ENCODE assay signal across 1 cellular context in the genomic region with DNA sequence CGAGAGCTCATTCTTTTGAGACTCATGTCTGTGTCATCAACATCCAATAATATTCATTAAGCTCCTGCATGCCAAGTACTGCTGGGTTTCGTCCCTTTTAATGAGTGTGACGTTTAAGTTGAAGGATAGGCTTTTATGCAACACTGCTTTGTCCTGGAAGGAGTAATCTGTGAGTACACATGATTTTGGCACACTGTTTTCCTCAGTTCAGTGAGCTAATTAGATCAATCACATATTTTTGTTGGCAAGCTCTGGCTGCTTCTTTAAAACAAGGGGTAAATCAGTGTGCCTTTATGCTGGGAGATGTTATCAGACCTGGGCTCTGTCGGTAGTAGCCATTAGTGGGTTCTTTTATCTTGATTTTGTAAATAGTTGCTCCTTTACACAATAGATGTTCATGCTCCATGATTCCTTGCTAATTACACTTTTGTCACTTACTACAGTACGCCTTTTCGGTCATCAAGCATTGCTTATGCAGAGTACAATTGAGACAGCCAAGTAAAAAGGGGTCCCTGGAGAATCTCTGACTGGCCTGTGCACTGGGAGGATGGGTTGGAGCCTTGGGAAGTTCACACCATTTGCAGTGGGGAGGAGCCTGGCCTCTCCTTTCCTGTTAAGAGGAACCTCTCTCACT.
A peak's percentile ranks its signal among the peaks of the same experiment; 100 is the strongest.
TF ChIP-seq lines count a peak whose summit lies in the region.

No MANE protein-coding gene starts in this region.

TF ChIP-seq in HEK293, 187 proteins besides CTCF, POLR2A, EP300 and RAD21 (continued from another document and continues in another):
- no peak for TF ChIP-seq ZNF530 (tag by site-specific recombination; IDR thresholded peaks at IDR 0.05; ENCODE audit: low read depth)
- TF ChIP-seq, protein P1, sequence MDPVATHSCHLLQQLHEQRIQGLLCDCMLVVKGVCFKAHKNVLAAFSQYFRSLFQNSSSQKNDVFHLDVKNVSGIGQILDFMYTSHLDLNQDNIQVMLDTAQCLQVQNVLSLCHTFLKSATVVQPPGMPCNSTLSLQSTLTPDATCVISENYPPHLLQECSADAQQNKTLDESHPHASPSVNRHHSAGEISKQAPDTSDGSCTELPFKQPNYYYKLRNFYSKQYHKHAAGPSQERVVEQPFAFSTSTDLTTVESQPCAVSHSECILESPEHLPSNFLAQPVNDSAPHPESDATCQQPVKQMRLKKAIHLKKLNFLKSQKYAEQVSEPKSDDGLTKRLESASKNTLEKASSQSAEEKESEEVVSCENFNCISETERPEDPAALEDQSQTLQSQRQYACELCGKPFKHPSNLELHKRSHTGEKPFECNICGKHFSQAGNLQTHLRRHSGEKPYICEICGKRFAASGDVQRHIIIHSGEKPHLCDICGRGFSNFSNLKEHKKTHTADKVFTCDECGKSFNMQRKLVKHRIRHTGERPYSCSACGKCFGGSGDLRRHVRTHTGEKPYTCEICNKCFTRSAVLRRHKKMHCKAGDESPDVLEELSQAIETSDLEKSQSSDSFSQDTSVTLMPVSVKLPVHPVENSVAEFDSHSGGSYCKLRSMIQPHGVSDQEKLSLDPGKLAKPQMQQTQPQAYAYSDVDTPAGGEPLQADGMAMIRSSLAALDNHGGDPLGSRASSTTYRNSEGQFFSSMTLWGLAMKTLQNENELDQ (tag by site-specific recombination; IDR thresholded peaks at IDR 0.05; ENCODE audit: low read depth), result no peak
- no peak for TF ChIP-seq ZNF707 (tag by site-specific recombination; IDR thresholded peaks at IDR 0.05)
- TF ChIP-seq SCRT1 (tag by site-specific recombination; IDR thresholded peaks at IDR 0.05; ENCODE audit: borderline replicate concordance), result no peak; the same call in 1 of the 2 replicates
- no peak for TF ChIP-seq SETDB1 (IDR thresholded peaks at IDR 0.05; ENCODE audit: insufficient read length, low read length)
- TF ChIP-seq RBAK (tag by site-specific recombination; IDR thresholded peaks at IDR 0.05), result no peak
- TF ChIP-seq, protein P2, sequence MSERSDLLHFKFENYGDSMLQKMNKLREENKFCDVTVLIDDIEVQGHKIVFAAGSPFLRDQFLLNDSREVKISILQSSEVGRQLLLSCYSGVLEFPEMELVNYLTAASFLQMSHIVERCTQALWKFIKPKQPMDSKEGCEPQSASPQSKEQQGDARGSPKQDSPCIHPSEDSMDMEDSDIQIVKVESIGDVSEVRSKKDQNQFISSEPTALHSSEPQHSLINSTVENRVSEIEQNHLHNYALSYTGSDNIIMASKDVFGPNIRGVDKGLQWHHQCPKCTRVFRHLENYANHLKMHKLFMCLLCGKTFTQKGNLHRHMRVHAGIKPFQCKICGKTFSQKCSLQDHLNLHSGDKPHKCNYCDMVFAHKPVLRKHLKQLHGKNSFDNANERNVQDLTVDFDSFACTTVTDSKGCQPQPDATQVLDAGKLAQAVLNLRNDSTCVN (tag by site-specific recombination; optimal IDR thresholded peaks at IDR 0.05), result no peak
- TF ChIP-seq PRDM1 (tag by site-specific recombination; IDR thresholded peaks at IDR 0.05), result no peak
- TF ChIP-seq ZNF214 (tag by site-specific recombination; IDR thresholded peaks at IDR 0.05; ENCODE audit: borderline replicate concordance), result no peak
- TF ChIP-seq ZNF701 (tag by site-specific recombination; IDR thresholded peaks at IDR 0.05), result no peak
- no peak for TF ChIP-seq ZNF221 (tag by site-specific recombination; IDR thresholded peaks at IDR 0.05; ENCODE audit: borderline replicate concordance)
- no peak for TF ChIP-seq ZNF19 (tag by site-specific recombination; IDR thresholded peaks at IDR 0.05; ENCODE audit: low read depth)
- TF ChIP-seq KLF7 (tag by site-specific recombination; IDR thresholded peaks at IDR 0.05; ENCODE audit: borderline replicate concordance), result no peak
- TF ChIP-seq, protein P3, sequence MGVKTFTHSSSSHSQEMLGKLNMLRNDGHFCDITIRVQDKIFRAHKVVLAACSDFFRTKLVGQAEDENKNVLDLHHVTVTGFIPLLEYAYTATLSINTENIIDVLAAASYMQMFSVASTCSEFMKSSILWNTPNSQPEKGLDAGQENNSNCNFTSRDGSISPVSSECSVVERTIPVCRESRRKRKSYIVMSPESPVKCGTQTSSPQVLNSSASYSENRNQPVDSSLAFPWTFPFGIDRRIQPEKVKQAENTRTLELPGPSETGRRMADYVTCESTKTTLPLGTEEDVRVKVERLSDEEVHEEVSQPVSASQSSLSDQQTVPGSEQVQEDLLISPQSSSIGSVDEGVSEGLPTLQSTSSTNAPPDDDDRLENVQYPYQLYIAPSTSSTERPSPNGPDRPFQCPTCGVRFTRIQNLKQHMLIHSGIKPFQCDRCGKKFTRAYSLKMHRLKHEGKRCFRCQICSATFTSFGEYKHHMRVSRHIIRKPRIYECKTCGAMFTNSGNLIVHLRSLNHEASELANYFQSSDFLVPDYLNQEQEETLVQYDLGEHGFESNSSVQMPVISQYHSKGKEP (tag by site-specific recombination; IDR thresholded peaks at IDR 0.05), result peak; percentile 53; the same call in 1 of the 2 replicates
- peak; percentile 50; the same call in 1 of the 2 replicates for TF ChIP-seq GLI2 (tag by site-specific recombination; IDR thresholded peaks at IDR 0.05; ENCODE audit: borderline replicate concordance, low read depth)
- TF ChIP-seq ZNF155 (tag by site-specific recombination; IDR thresholded peaks at IDR 0.05), result no peak
- TF ChIP-seq, protein P4, sequence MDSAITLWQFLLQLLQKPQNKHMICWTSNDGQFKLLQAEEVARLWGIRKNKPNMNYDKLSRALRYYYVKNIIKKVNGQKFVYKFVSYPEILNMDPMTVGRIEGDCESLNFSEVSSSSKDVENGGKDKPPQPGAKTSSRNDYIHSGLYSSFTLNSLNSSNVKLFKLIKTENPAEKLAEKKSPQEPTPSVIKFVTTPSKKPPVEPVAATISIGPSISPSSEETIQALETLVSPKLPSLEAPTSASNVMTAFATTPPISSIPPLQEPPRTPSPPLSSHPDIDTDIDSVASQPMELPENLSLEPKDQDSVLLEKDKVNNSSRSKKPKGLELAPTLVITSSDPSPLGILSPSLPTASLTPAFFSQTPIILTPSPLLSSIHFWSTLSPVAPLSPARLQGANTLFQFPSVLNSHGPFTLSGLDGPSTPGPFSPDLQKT (IDR thresholded peaks at IDR 0.05; ENCODE audit: borderline replicate concordance, low read depth, low read length), result no peak
- TF ChIP-seq ZNF558 (tag by site-specific recombination; IDR thresholded peaks at IDR 0.05), result 0 out of 2 replicates have a peak, but pooled peaks have one; percentile 20
- TF ChIP-seq, protein P5, sequence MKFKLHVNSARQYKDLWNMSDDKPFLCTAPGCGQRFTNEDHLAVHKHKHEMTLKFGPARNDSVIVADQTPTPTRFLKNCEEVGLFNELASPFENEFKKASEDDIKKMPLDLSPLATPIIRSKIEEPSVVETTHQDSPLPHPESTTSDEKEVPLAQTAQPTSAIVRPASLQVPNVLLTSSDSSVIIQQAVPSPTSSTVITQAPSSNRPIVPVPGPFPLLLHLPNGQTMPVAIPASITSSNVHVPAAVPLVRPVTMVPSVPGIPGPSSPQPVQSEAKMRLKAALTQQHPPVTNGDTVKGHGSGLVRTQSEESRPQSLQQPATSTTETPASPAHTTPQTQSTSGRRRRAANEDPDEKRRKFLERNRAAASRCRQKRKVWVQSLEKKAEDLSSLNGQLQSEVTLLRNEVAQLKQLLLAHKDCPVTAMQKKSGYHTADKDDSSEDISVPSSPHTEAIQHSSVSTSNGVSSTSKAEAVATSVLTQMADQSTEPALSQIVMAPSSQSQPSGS (tag by site-specific recombination; IDR thresholded peaks at IDR 0.05; ENCODE audit: low read depth), result no peak
- no peak for TF ChIP-seq ZNF274 (IDR thresholded peaks at IDR 0.05; ENCODE audit: low read length)
- TF ChIP-seq ZNF274 (tag by site-specific recombination; IDR thresholded peaks at IDR 0.05; ENCODE audit: borderline replicate concordance), result no peak
- TF ChIP-seq ZNF660 (tag by site-specific recombination; IDR thresholded peaks at IDR 0.05), result no peak
- TF ChIP-seq ZNF335 (tag by site-specific recombination; conservative IDR thresholded peaks at IDR 0.05), result no peak
- no peak for TF ChIP-seq ZNF404 (tag by site-specific recombination; IDR thresholded peaks at IDR 0.05)
- TF ChIP-seq FEZF1 (tag by site-specific recombination; IDR thresholded peaks at IDR 0.05), result peak; percentile 96
- TF ChIP-seq ZIC2 (tag by site-specific recombination; IDR thresholded peaks at IDR 0.05), result no peak
- TF ChIP-seq ZNF837 (tag by site-specific recombination; IDR thresholded peaks at IDR 0.05), result no peak
- TF ChIP-seq YY1 (tag by site-specific recombination; IDR thresholded peaks at IDR 0.05), result no peak
- TF ChIP-seq HOXD13 (CRISPR knock-in tag; IDR thresholded peaks at IDR 0.05; ENCODE audit: borderline replicate concordance), result no peak
- TF ChIP-seq, protein P6, sequence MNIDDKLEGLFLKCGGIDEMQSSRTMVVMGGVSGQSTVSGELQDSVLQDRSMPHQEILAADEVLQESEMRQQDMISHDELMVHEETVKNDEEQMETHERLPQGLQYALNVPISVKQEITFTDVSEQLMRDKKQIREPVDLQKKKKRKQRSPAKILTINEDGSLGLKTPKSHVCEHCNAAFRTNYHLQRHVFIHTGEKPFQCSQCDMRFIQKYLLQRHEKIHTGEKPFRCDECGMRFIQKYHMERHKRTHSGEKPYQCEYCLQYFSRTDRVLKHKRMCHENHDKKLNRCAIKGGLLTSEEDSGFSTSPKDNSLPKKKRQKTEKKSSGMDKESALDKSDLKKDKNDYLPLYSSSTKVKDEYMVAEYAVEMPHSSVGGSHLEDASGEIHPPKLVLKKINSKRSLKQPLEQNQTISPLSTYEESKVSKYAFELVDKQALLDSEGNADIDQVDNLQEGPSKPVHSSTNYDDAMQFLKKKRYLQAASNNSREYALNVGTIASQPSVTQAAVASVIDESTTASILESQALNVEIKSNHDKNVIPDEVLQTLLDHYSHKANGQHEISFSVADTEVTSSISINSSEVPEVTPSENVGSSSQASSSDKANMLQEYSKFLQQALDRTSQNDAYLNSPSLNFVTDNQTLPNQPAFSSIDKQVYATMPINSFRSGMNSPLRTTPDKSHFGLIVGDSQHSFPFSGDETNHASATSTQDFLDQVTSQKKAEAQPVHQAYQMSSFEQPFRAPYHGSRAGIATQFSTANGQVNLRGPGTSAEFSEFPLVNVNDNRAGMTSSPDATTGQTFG (tag by site-specific recombination; IDR thresholded peaks at IDR 0.05; ENCODE audit: borderline replicate concordance), result no peak
- peak; percentile 66; the same call in 1 of the 2 replicates for TF ChIP-seq ZNF184 (tag by site-specific recombination; IDR thresholded peaks at IDR 0.05)
- no peak for TF ChIP-seq ZNF658 (tag by site-specific recombination; IDR thresholded peaks at IDR 0.05)
- no peak for TF ChIP-seq KLF1 (tag by site-specific recombination; IDR thresholded peaks at IDR 0.05)
- TF ChIP-seq ZNF433 (tag by site-specific recombination; IDR thresholded peaks at IDR 0.05; ENCODE audit: low read depth), result no peak
- TF ChIP-seq HOXA7 (CRISPR knock-in tag; IDR thresholded peaks at IDR 0.05; ENCODE audit: borderline replicate concordance), result no peak
- TF ChIP-seq ZNF621 (tag by site-specific recombination; IDR thresholded peaks at IDR 0.05), result no peak
- peak; percentile 42; the same call in 1 of the 2 replicates for TF ChIP-seq ZNF146 (tag by site-specific recombination; IDR thresholded peaks at IDR 0.05)
- no peak for TF ChIP-seq ZNF544 (tag by site-specific recombination; IDR thresholded peaks at IDR 0.05)
- no peak for TF ChIP-seq ZNF112 (tag by site-specific recombination; IDR thresholded peaks at IDR 0.05)
- TF ChIP-seq ZNF140 (tag by site-specific recombination; IDR thresholded peaks at IDR 0.05), result no peak
- TF ChIP-seq KLF9 (tag by site-specific recombination; IDR thresholded peaks at IDR 0.05; ENCODE audit: low read depth), result no peak
- peak; percentile 15; the same call in 1 of the 2 replicates for TF ChIP-seq GLIS1 (tag by site-specific recombination; IDR thresholded peaks at IDR 0.05)
- TF ChIP-seq, protein P7, sequence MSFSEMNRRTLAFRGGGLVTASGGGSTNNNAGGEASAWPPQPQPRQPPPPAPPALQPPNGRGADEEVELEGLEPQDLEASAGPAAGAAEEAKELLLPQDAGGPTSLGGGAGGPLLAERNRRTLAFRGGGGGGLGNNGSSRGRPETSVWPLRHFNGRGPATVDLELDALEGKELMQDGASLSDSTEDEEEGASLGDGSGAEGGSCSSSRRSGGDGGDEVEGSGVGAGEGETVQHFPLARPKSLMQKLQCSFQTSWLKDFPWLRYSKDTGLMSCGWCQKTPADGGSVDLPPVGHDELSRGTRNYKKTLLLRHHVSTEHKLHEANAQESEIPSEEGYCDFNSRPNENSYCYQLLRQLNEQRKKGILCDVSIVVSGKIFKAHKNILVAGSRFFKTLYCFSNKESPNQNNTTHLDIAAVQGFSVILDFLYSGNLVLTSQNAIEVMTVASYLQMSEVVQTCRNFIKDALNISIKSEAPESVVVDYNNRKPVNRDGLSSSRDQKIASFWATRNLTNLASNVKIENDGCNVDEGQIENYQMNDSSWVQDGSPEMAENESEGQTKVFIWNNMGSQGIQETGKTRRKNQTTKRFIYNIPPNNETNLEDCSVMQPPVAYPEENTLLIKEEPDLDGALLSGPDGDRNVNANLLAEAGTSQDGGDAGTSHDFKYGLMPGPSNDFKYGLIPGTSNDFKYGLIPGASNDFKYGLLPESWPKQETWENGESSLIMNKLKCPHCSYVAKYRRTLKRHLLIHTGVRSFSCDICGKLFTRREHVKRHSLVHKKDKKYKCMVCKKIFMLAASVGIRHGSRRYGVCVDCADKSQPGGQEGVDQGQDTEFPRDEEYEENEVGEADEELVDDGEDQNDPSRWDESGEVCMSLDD (tag by site-specific recombination; IDR thresholded peaks at IDR 0.05), result no peak
- TF ChIP-seq ZBTB8A (tag by site-specific recombination; IDR thresholded peaks at IDR 0.05), result 0 out of 2 replicates have a peak, but pooled peaks have one; percentile 16
- TF ChIP-seq ZNF561 (tag by site-specific recombination; IDR thresholded peaks at IDR 0.05; ENCODE audit: borderline replicate concordance), result no peak
- TF ChIP-seq OVOL3 (tag by site-specific recombination; IDR thresholded peaks at IDR 0.05), result no peak
- TF ChIP-seq, protein P8, sequence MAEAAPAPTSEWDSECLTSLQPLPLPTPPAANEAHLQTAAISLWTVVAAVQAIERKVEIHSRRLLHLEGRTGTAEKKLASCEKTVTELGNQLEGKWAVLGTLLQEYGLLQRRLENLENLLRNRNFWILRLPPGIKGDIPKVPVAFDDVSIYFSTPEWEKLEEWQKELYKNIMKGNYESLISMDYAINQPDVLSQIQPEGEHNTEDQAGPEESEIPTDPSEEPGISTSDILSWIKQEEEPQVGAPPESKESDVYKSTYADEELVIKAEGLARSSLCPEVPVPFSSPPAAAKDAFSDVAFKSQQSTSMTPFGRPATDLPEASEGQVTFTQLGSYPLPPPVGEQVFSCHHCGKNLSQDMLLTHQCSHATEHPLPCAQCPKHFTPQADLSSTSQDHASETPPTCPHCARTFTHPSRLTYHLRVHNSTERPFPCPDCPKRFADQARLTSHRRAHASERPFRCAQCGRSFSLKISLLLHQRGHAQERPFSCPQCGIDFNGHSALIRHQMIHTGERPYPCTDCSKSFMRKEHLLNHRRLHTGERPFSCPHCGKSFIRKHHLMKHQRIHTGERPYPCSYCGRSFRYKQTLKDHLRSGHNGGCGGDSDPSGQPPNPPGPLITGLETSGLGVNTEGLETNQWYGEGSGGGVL (tag by site-specific recombination; IDR thresholded peaks at IDR 0.05), result no peak
- TF ChIP-seq ZNF830 (tag by site-specific recombination; IDR thresholded peaks at IDR 0.05; ENCODE audit: low read depth), result no peak
- TF ChIP-seq TRIM28 (IDR thresholded peaks at IDR 0.05; ENCODE audit: borderline replicate concordance, low read length), result no peak
- TF ChIP-seq ZNF423 (tag by site-specific recombination; IDR thresholded peaks at IDR 0.05), result no peak
- no peak for TF ChIP-seq ZNF426 (tag by site-specific recombination; IDR thresholded peaks at IDR 0.05)
- no peak for TF ChIP-seq ZNF2 (tag by site-specific recombination; IDR thresholded peaks at IDR 0.05)
- TF ChIP-seq MEIS1 (CRISPR knock-in tag; IDR thresholded peaks at IDR 0.05; ENCODE audit: borderline replicate concordance), result no peak
- TF ChIP-seq GLI4 (tag by site-specific recombination; IDR thresholded peaks at IDR 0.05), result no peak
- no peak for TF ChIP-seq ZNF114 (tag by site-specific recombination; IDR thresholded peaks at IDR 0.05)
